In genomic region chr3:30671527-30672286, GRCh38 we compare ENCODE assay signal across 1 cellular context.
TF ChIP-seq lines count a peak whose summit lies in the region.

No MANE protein-coding gene starts in this region.

TF ChIP-seq in endothelial cell of umbilical vein, 7 proteins besides CTCF, POLR2A, EP300 and RAD21 (continued from another document):
- no peak for TF ChIP-seq FOS (IDR thresholded peaks at IDR 0.05; ENCODE audit: borderline replicate concordance, insufficient read depth, low read length)
TF ChIP-seq in endothelial cell of umbilical vein: peak in this region for 0.
